Comparison of ENCODE assay signal across 27 cellular contexts in the genomic region with DNA sequence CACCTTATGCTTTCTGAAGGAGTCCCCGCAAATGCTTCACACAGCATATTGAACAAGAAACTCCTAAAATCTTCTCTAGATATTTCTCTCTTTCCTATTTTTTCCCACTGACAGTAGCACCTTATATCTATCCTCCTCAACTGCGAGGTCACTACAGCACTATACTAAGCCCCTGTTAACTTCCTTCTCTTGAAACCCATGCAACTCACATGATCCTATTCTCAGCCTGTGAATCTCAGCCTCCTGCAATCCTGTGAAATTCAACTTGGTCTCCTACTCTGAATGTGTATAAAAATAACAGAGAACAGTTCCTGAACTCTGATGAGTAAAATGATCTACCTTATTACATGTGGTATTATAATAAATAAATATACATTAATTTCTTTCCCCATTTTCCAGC.
"Had no signal": no experiment of that assay in that cellular context is flagged by ENCODE, and none has a peak within 500 bp of the region (broad histone marks: within the 10 kb centered on the region; RNA-seq: fewer than 3 reads in every experiment).

No MANE protein-coding gene starts in this region.

- ATAC-seq: activated CD8-positive, alpha-beta memory T cell treated with anti-CD3 and anti-CD28 coated beads, Interleukin-2, amount 10 ng/mL, durations not matched to agents 7 days and 5 days; activated CD8-positive, alpha-beta T cell treated with anti-CD3 and anti-CD28 coated beads for 36 hours; activated naive CD4-positive, alpha-beta T cell treated with anti-CD3 and anti-CD28 coated beads, Interleukin-2, amount 50 U/mL, for 72 hours; body of pancreas; gastroesophageal sphincter; heart right ventricle had no signal

- H3K4me3 ChIP-seq: adrenal gland, body of pancreas, esophagus squamous epithelium, gastroesophageal sphincter, heart right ventricle had no signal

- H3K36me3 Mint-ChIP-seq: activated CD8-positive, alpha-beta memory T cell treated with anti-CD3 and anti-CD28 coated beads, Interleukin-2, amount 10 ng/mL, durations not matched to agents 7 days and 5 days; activated naive CD4-positive, alpha-beta T cell treated with anti-CD3 and anti-CD28 coated beads, Interleukin-2, amount 10 ng/mL, durations not matched to agents 7 days and 5 days had no signal

- H3K4me1 ChIP-seq: body of pancreas had no signal

- H3K27me3 Mint-ChIP-seq: activated CD8-positive, alpha-beta memory T cell treated with anti-CD3 and anti-CD28 coated beads, Interleukin-2, amount 10 ng/mL, durations not matched to agents 7 days and 5 days; activated naive CD4-positive, alpha-beta T cell treated with anti-CD3 and anti-CD28 coated beads, Interleukin-2, amount 10 ng/mL, durations not matched to agents 7 days and 5 days had no signal

- H3K36me3 ChIP-seq: adrenal gland, esophagus squamous epithelium, gastroesophageal sphincter, heart right ventricle had no signal

- H3K27ac ChIP-seq: adrenal gland, body of pancreas, epithelial cell of prostate, esophagus squamous epithelium, gastroesophageal sphincter, heart right ventricle had no signal

- H3K27me3 ChIP-seq: adrenal gland, body of pancreas, esophagus squamous epithelium, gastroesophageal sphincter, heart right ventricle had no signal

- H3K9me3 ChIP-seq: adrenal gland, body of pancreas, esophagus squamous epithelium, gastroesophageal sphincter, heart right ventricle had no signal

- H3K9me3 Mint-ChIP-seq: activated CD8-positive, alpha-beta T cell treated with anti-CD3 and anti-CD28 coated beads for 36 hours had no signal

- DNase-seq: activated CD4-positive, alpha-beta T cell treated with anti-CD3 and anti-CD28 coated beads for 4 hours; activated CD4-positive, alpha-beta T cell treated with anti-CD3 and anti-CD28 coated beads, Interleukin-2, amount 50 U/mL, for 1 hour; activated CD4-positive, alpha-beta T cell treated with anti-CD3 and anti-CD28 coated beads, Interleukin-2, amount 50 U/mL, for 48 hours; activated CD4-positive, CD25-positive, alpha-beta regulatory T cell; activated CD4-positive, CD25-positive, alpha-beta regulatory T cell treated with anti-CD3 and anti-CD28 coated beads, Interleukin-2, amount 50 U/mL, for 72 hours; activated CD8-positive, alpha-beta memory T cell treated with anti-CD3 and anti-CD28 coated beads, Interleukin-2, amount 10 ng/mL, durations not matched to agents 7 days and 5 days; activated CD8-positive, alpha-beta memory T cell treated with anti-CD3 and anti-CD28 coated beads, Interleukin-2, amount 50 U/mL, for 4 hours; activated CD8-positive, alpha-beta T cell treated with anti-CD3 and anti-CD28 coated beads for 36 hours; activated gamma-delta T cell; activated naive CD4-positive, alpha-beta T cell; activated naive CD4-positive, alpha-beta T cell treated with anti-CD3 and anti-CD28 coated beads, Interleukin-2, amount 10 ng/mL, durations not matched to agents 7 days and 5 days; activated T-cell treated with anti-CD3 and anti-CD28 coated beads, Interleukin-2, amount 50 U/mL, for 1 hour; activated T-cell treated with anti-CD3 and anti-CD28 coated beads, Interleukin-2, amount 50 U/mL, for 48 hours; adrenal gland; amygdala; aorta; body of pancreas; caudate nucleus; cortex of kidney; effector CD8-positive, alpha-beta T cell; esophagus squamous epithelium; foreskin melanocyte; heart right ventricle; T-helper 2 cell had no signal

- H3K27ac Mint-ChIP-seq: activated CD8-positive, alpha-beta memory T cell treated with anti-CD3 and anti-CD28 coated beads, Interleukin-2, amount 10 ng/mL, durations not matched to agents 7 days and 5 days; activated CD8-positive, alpha-beta T cell treated with anti-CD3 and anti-CD28 coated beads for 36 hours; activated naive CD4-positive, alpha-beta T cell treated with anti-CD3 and anti-CD28 coated beads, Interleukin-2, amount 10 ng/mL, durations not matched to agents 7 days and 5 days; activated naive CD4-positive, alpha-beta T cell treated with anti-CD3 and anti-CD28 coated beads, Interleukin-2, amount 50 U/mL, for 72 hours had no signal

- H3K4me3 Mint-ChIP-seq: activated CD8-positive, alpha-beta memory T cell treated with anti-CD3 and anti-CD28 coated beads, Interleukin-2, amount 10 ng/mL, durations not matched to agents 7 days and 5 days; activated CD8-positive, alpha-beta T cell treated with anti-CD3 and anti-CD28 coated beads for 36 hours; activated naive CD4-positive, alpha-beta T cell treated with anti-CD3 and anti-CD28 coated beads, Interleukin-2, amount 10 ng/mL, durations not matched to agents 7 days and 5 days had no signal
